ENCODE assay signal across 1 cellular context in genomic region chr1:201955009-201955749, GRCh38.
TF ChIP-seq lines count a peak whose summit lies in the region.

TIMM17A (plus strand) TSS chr1:201955503; CDS start chr1:201955527, 24 bp downstream.

TF ChIP-seq in GM12878, 131 proteins besides CTCF, POLR2A, EP300 and RAD21 (continued from another document and continues in another):
- no peak for TF ChIP-seq BCLAF1 (IDR thresholded peaks at IDR 0.05)
- TF ChIP-seq NBN (IDR thresholded peaks at IDR 0.05) = peak; percentile 97
- TF ChIP-seq ZZZ3 (IDR thresholded peaks at IDR 0.05; ENCODE audit: control insufficient read depth, insufficient read length, low read depth) = no peak
- TF ChIP-seq POU2F2 (IDR thresholded peaks at IDR 0.05; ENCODE audit: borderline replicate concordance, low read depth, low read length) = peak; percentile 85; the same call in 1 of the 3 replicates
- no peak for TF ChIP-seq NR2C2 (IDR thresholded peaks at IDR 0.05; ENCODE audit: borderline replicate concordance, control insufficient read depth, insufficient read length, low read depth)
- no peak for TF ChIP-seq NRF1 (conservative IDR thresholded peaks at IDR 0.05; ENCODE audit: low read depth, low read length)
- TF ChIP-seq TCF7 (IDR thresholded peaks at IDR 0.05; ENCODE audit: borderline replicate concordance) = no peak
- no peak for TF ChIP-seq WRNIP1 (IDR thresholded peaks at IDR 0.05; ENCODE audit: borderline replicate concordance, low read depth, low read length)
- TF ChIP-seq NKRF (conservative IDR thresholded peaks at IDR 0.05) = no peak; the same call in 1 of the 2 replicates
- no peak for TF ChIP-seq BMI1 (IDR thresholded peaks at IDR 0.05; ENCODE audit: borderline replicate concordance)
- TF ChIP-seq ZNF687 (IDR thresholded peaks at IDR 0.05) = peak; percentile 70
- TF ChIP-seq TCF3 (IDR thresholded peaks at IDR 0.05; ENCODE audit: borderline replicate concordance, insufficient read depth, low read depth, low read length) = no peak
- no peak for TF ChIP-seq EZH2 (IDR thresholded peaks at IDR 0.05; ENCODE audit: borderline replicate concordance, control insufficient read depth, low read depth, low read length)
- TF ChIP-seq SMAD1 (IDR thresholded peaks at IDR 0.05; ENCODE audit: low read depth, partially characterized antibody) = peak; percentile 53
- TF ChIP-seq CHD2 (IDR thresholded peaks at IDR 0.05; ENCODE audit: borderline replicate concordance, low read depth, low read length) = peak; percentile 93
- no peak for TF ChIP-seq ASH2L (IDR thresholded peaks at IDR 0.05; ENCODE audit: borderline replicate concordance, low read depth)
- TF ChIP-seq SPI1 (IDR thresholded peaks at IDR 0.05; ENCODE audit: borderline replicate concordance, insufficient read depth, low read depth, low read length) = peak; percentile 69
- no peak for TF ChIP-seq JUNB (IDR thresholded peaks at IDR 0.05)
- peak; percentile 47; the same call in 1 of the 2 replicates for TF ChIP-seq STAT1 (conservative IDR thresholded peaks at IDR 0.05)
- 0 out of 2 replicates have a peak, but pooled peaks have one; percentile 33 for TF ChIP-seq FOXK2 (IDR thresholded peaks at IDR 0.05)
- TF ChIP-seq PRDM15 (CRISPR knock-in tag; IDR thresholded peaks at IDR 0.05) = no peak
- TF ChIP-seq SIN3A (IDR thresholded peaks at IDR 0.05; ENCODE audit: low read depth, low read length) = peak; percentile 63; the same call in 1 of the 2 replicates
- TF ChIP-seq ZNF274 (IDR thresholded peaks at IDR 0.05; ENCODE audit: insufficient read depth, insufficient read length) = no peak
- TF ChIP-seq MXI1 (IDR thresholded peaks at IDR 0.05; ENCODE audit: low read depth, low read length) = peak; percentile 85; the same call in 1 of the 2 replicates
- no peak for TF ChIP-seq MEF2A (IDR thresholded peaks at IDR 0.05; ENCODE audit: insufficient read depth, low read depth, low read length)
- peak; percentile 82 for TF ChIP-seq TAF1 (IDR thresholded peaks at IDR 0.05; ENCODE audit: borderline replicate concordance, low read depth, low read length)
- no peak for TF ChIP-seq ZNF622 (IDR thresholded peaks at IDR 0.05)
- peak; percentile 72 for TF ChIP-seq NR2F1 (conservative IDR thresholded peaks at IDR 0.05)
- no peak for TF ChIP-seq JUND (IDR thresholded peaks at IDR 0.05; ENCODE audit: low read depth, low read length)
- TF ChIP-seq USF2 (IDR thresholded peaks at IDR 0.05; ENCODE audit: borderline replicate concordance, low read depth, low read length) = no peak
- TF ChIP-seq ELK1 (IDR thresholded peaks at IDR 0.05; ENCODE audit: low read depth, low read length) = 0 out of 2 replicates have a peak, but pooled peaks have one; percentile 30
- TF ChIP-seq MTA3 (IDR thresholded peaks at IDR 0.05; ENCODE audit: borderline replicate concordance, low read length) = no peak
- peak; percentile 83; the same call in 1 of the 2 replicates for TF ChIP-seq POLR2AphosphoS2 (IDR thresholded peaks at IDR 0.05; ENCODE audit: low read depth, low read length)
- no peak for TF ChIP-seq ZBTB33 (IDR thresholded peaks at IDR 0.05)
- TF ChIP-seq IRF4 (IDR thresholded peaks at IDR 0.05; ENCODE audit: low read depth, low read length) = peak; percentile 62; the same call in 1 of the 2 replicates
- no peak for TF ChIP-seq MYB (IDR thresholded peaks at IDR 0.05; ENCODE audit: borderline replicate concordance, low read depth, low read length)
- no peak for TF ChIP-seq SKIL (IDR thresholded peaks at IDR 0.05; ENCODE audit: low read depth, poor library complexity, severe bottlenecking)
- no peak for TF ChIP-seq NFXL1 (IDR thresholded peaks at IDR 0.05; ENCODE audit: borderline replicate concordance)
- no peak for TF ChIP-seq SUPT20H (IDR thresholded peaks at IDR 0.05; ENCODE audit: borderline replicate concordance, control insufficient read depth, low read depth, low read length)
- peak; percentile 87 for TF ChIP-seq PAX5 (IDR thresholded peaks at IDR 0.05; ENCODE audit: borderline replicate concordance, low read depth, low read length)
- TF ChIP-seq GATAD2B (conservative IDR thresholded peaks at IDR 0.05; ENCODE audit: low read depth) = peak; percentile 96
- TF ChIP-seq RCOR1 (conservative IDR thresholded peaks at IDR 0.05; ENCODE audit: low read depth, low read length) = no peak
